Comparison of ENCODE assay signal across 8 cellular contexts in genomic region chr18:2655153-2655953, GRCh38. TPM values are rescaled to one million over a fixed set of nuclear protein-coding genes. Genes with fewer than 3 reads are reported as not detected.
DNase-seq lines count a peak whose midpoint lies in the region; TF ChIP-seq lines count a peak whose summit lies in the region.

TSS of gene SMCHD1 (plus strand) at chr18:2655726. CDS start at chr18:2656076, 350 bp downstream.

- H3K9me3 ChIP-seq in SK-N-SH: no peaks in the 10 kb centered on the region
- H3K9me3 ChIP-seq in suprapubic skin: no peaks in the 10 kb centered on the region

- peak within 1 kb of the TSS; percentile 91 to 93 for H3K27ac ChIP-seq in SK-N-SH (ENCODE audit: low read depth in 2 of 2, low read length in 1 of 2)
- H3K27ac ChIP-seq in suprapubic skin: peak within 1 kb of the TSS; percentile 99

- no peak for TF ChIP-seq EP300 in SK-N-SH (IDR thresholded peaks at IDR 0.05; ENCODE audit: borderline replicate concordance in 1 of 2, low read depth in 1 of 2, low read length in 1 of 2)
- TF ChIP-seq EP300 in suprapubic skin (IDR thresholded peaks at IDR 0.05): no peak

- peak; percentile 82 to 93 for TF ChIP-seq POLR2A in suprapubic skin (IDR thresholded peaks at IDR 0.05)

- no peaks in the 10 kb centered on the region for H3K36me3 ChIP-seq in GM06990 (ENCODE audit: control insufficient read depth, insufficient read depth, low read length)
- H3K36me3 ChIP-seq in SK-N-SH (replicated peaks in 1 of 2; ENCODE audit: control insufficient read depth in 1 of 2, insufficient read depth in 2 of 2, low read length in 1 of 2): peaks cover 0 to 4% of the 10 kb centered on the region in 2 experiments
- H3K36me3 ChIP-seq in suprapubic skin: no peaks in the 10 kb centered on the region

- H3K4me3 ChIP-seq in GM06990 (replicated peaks; ENCODE audit: low read depth, low read length): peak within 1 kb of the TSS; percentile 98
- peak within 1 kb of the TSS; percentile 79 to 95 for H3K4me3 ChIP-seq in SK-N-SH (ENCODE audit: low read depth in 2 of 2, low read length in 1 of 2)
- peak within 1 kb of the TSS; percentile 91 for H3K4me3 ChIP-seq in suprapubic skin

- H3K9me2 ChIP-seq in SK-N-SH: no peaks in the 10 kb centered on the region

- H3K4me2 ChIP-seq in SK-N-SH: peak within 1 kb of the TSS; percentile 82

- WGBS in SK-N-SH (ENCODE audit: low lambda C conversion rate): 1% methylated on average over 31 of the region's 102 CpGs
- WGBS in suprapubic skin: 0% methylated on average over 9 of the region's 102 CpGs

- CTCF ChIA-PET in HEK293T (lab: Yijun Ruan, JAX) (no interaction called here), SK-N-SH (lab: Yijun Ruan, JAX) (interaction anchor here (0.9 to 2.2 kb wide), 4 partner anchors 19 to 590 kb away, joined by 3 to 9 read pairs (median 5); no protein-coding TSS in a partner anchor)

- peak; percentile 94 for DNase-seq in GM06990 (ENCODE audit: extremely low read depth, insufficient read length)
- peak; percentile 77 for DNase-seq in HEK293T (ENCODE audit: extremely low spot score)
- peak; percentile 76 for DNase-seq in MV-4-11 (lab: John Stamatoyannopoulos, UW)
- peak; percentile 93 for DNase-seq in SK-N-SH
- DNase-seq in activated naive CD4-positive, alpha-beta T cell treated with anti-CD3 and anti-CD28 coated beads, Interleukin-2, amount 50 U/mL, for 16 hours: peak; percentile 93
- DNase-seq in germinal center (ENCODE audit: low spot score): peak; percentile 89
- peak; percentile 85 for DNase-seq in occipital lobe (lab: John Stamatoyannopoulos, UW)
- peak; percentile 91 to 92 for DNase-seq in suprapubic skin (ENCODE audit: low spot score in 2 of 2)

- H3K4me1 ChIP-seq in SK-N-SH (ENCODE audit: control insufficient read depth in 1 of 2, insufficient read depth in 2 of 2, low read depth in 1 of 2, low read length in 1 of 2) (peaks cover 0 to 6% of the 10 kb centered on the region in 2 experiments; a peak in 3 of 4 replicates), suprapubic skin (peaks cover 25% of the 10 kb centered on the region)

- peak within 1 kb of the TSS; percentile 93 for H2AFZ ChIP-seq in SK-N-SH (ENCODE audit: low read depth)

- H3K9ac ChIP-seq in SK-N-SH: peak within 1 kb of the TSS; percentile 92

- H4K20me1 ChIP-seq in SK-N-SH (ENCODE audit: insufficient read depth): peaks cover 35% of the 10 kb centered on the region

- H3K27me3 ChIP-seq in GM06990 (replicated peaks; ENCODE audit: control insufficient read depth, insufficient read depth, low read length) (no peaks in the 10 kb centered on the region), SK-N-SH (ENCODE audit: insufficient read depth) (no peaks in the 10 kb centered on the region), suprapubic skin (no peaks in the 10 kb centered on the region)

- H3F3A ChIP-seq in SK-N-SH (replicated peaks; ENCODE audit: insufficient read depth): no peaks in the 10 kb centered on the region

- TF ChIP-seq RAD21 in SK-N-SH (IDR thresholded peaks at IDR 0.05; ENCODE audit: low read length): no peak

- TF ChIP-seq CTCF in GM06990 (IDR thresholded peaks at IDR 0.05; ENCODE audit: insufficient read depth, low read length, poor library complexity, severe bottlenecking) (no peak), SK-N-SH (IDR thresholded peaks at IDR 0.05) (no peak), suprapubic skin (IDR thresholded peaks at IDR 0.05) (no peak)

- POLR2A ChIA-PET in HEK293T (lab: Yijun Ruan, JAX) (interaction anchor here (0.6 to 2.2 kb wide), 7 partner anchors 10 to 152 kb away, joined by 3 to 6 read pairs (median 4); partner anchors contain the start of genes METTL4 and NDC80), SK-N-SH (lab: Yijun Ruan, JAX) (interaction anchor here (0.6 to 0.8 kb wide), 3 partner anchors 19 to 108 kb away, joined by 3 read pairs; no protein-coding TSS in a partner anchor)

- peaks cover 46% of the 10 kb centered on the region for H3K79me2 ChIP-seq in SK-N-SH (ENCODE audit: insufficient read depth)

TF ChIP-seq in HEK293T, 16 proteins besides CTCF, POLR2A, EP300 and RAD21:
- TF ChIP-seq CTBP1 (IDR thresholded peaks at IDR 0.05; ENCODE audit: borderline replicate concordance) (no peak), HDGF (IDR thresholded peaks at IDR 0.05; ENCODE audit: borderline replicate concordance) (no peak), L3MBTL2 (conservative IDR thresholded peaks at IDR 0.05) (peak; percentile 91), PKNOX1 (IDR thresholded peaks at IDR 0.05) (no peak), FOXA1 (IDR thresholded peaks at IDR 0.05) (no peak), FOXM1 (IDR thresholded peaks at IDR 0.05; ENCODE audit: borderline replicate concordance) (no peak)

TF ChIP-seq in SK-N-SH, 30 proteins besides CTCF, POLR2A, EP300 and RAD21:
- TF ChIP-seq RFX5 (IDR thresholded peaks at IDR 0.05; ENCODE audit: low read length) (no peak), MAX (IDR thresholded peaks at IDR 0.05; ENCODE audit: low read depth) (peak; percentile 81), SIN3A (IDR thresholded peaks at IDR 0.05; ENCODE audit: borderline replicate concordance, low read depth, low read length) (0 out of 2 replicates have a peak, but pooled peaks have one; percentile 27), GABPA (IDR thresholded peaks at IDR 0.05; ENCODE audit: low read depth) (peak; percentile 72), TAF1 (IDR thresholded peaks at IDR 0.05; ENCODE audit: borderline replicate concordance, low read depth, low read length) (peak; percentile 37; the same call in 1 of the 2 replicates), RCOR1 (IDR thresholded peaks at IDR 0.05; ENCODE audit: low read length) (no peak), PBX3 (IDR thresholded peaks at IDR 0.05) (no peak), MXI1 (IDR thresholded peaks at IDR 0.05; ENCODE audit: low read depth, low read length) (peak; percentile 77; the same call in 1 of the 2 replicates), POLR2AphosphoS5 (IDR thresholded peaks at IDR 0.05; ENCODE audit: low read depth, low read length) (peak; percentile 71; the same call in 1 of the 2 replicates), TCF12 (IDR thresholded peaks at IDR 0.05) (no peak), NRF1 (IDR thresholded peaks at IDR 0.05; ENCODE audit: low read depth, low read length) (peak; percentile 34)

RNA-seq across cellular contexts. Expression of gene SMCHD1, which starts in this region (rescaled TPM):
- polyA plus RNA-seq in SK-N-SH (2012; rRNA removed): 8.9 and 10.9 TPM in 2 replicates
- polyA plus RNA-seq in SK-N-SH (2012; cell fraction: cytosol; rRNA removed): 10.8 and 12.3 TPM in 2 replicates
- polyA plus RNA-seq in SK-N-SH (2012; cell fraction: nucleus; rRNA removed): 9.8 and 22.0 TPM in 2 replicates
- total RNA-seq in occipital lobe (199 TPM), suprapubic skin (100 to 1,000 TPM in 1 of 4 donors, 10 to 100 TPM in 3; 35.5 to 126 (median 41.3) TPM)

Comparison
In these comparisons a context has a peak if more than half of its experiments do, and no peak if none do; other contexts are left out.
1. Peak in every context shown above with its lines: DNase-seq, H3K4me3 ChIP-seq and H3K27ac ChIP-seq.